In genomic region chr7:92447239-92448184, GRCh38 we compare ENCODE assay signal across 8 cellular contexts. TPM values are rescaled to one million over a fixed set of nuclear protein-coding genes. Genes with fewer than 3 reads are reported as not detected.
DNase-seq lines count a peak whose midpoint lies in the region; ATAC-seq, FAIRE-seq and TF ChIP-seq lines count a peak whose summit lies in the region.

A gene with protein sequence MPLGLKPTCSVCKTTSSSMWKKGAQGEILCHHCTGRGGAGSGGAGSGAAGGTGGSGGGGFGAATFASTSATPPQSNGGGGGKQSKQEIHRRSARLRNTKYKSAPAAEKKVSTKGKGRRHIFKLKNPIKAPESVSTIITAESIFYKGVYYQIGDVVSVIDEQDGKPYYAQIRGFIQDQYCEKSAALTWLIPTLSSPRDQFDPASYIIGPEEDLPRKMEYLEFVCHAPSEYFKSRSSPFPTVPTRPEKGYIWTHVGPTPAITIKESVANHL (plus strand): TSS chr7:92447482. CDS start chr7:92447730, 248 bp downstream.

- POLR2A ChIA-PET in OCI-LY7 (lab: Charles Lee) = interaction anchor here (0.7 to 5.0 kb wide), 14 partner anchors 7 to 619 kb away, joined by 3 to 26 read pairs (median 3); partner anchors contain the start of genes AKAP9, CYP51A1 and MTERF1
- POLR2A ChIA-PET in endothelial cell of umbilical vein (lab: Charles Lee) = no interaction called here

- H3K4me2 ChIP-seq in OCI-LY7 (ENCODE audit: low read length) (peak within 1 kb of the TSS; percentile 84), endothelial cell of umbilical vein (ENCODE audit: insufficient read depth, low read length) (peak within 1 kb of the TSS; percentile 99)

- DNase-seq in DMS153 (lab: John Stamatoyannopoulos, UW) (peak; percentile 88), HuH-7 (ENCODE audit: low spot score) (peak; percentile 86), OCI-LY7 (ENCODE audit: low spot score) (peak; percentile 92), activated T-cell treated with anti-CD3 and anti-CD28 coated beads for 1 hour (ENCODE audit: low read depth) (peak; percentile 67), endothelial cell of umbilical vein (ENCODE audit: low read depth, low spot score) (peak; percentile 89), middle frontal gyrus (ENCODE audit: extremely low spot score, low spot score) (peak; percentile 93)
- DNase-seq in stimulated activated CD8-positive, alpha-beta memory T cell treated with anti-CD3 and anti-CD28 coated beads, Interleukin-2, amount 100 ng/mL, for 48 hours (ENCODE audit: low read depth in 2 of 2) = peak; percentile 69 to 71

- CTCF ChIA-PET in OCI-LY7 (lab: Charles Lee; ENCODE audit: unreplicated experiment) = interaction anchor here (1.1 to 1.9 kb wide), 3 partner anchors 23 to 81 kb away, joined by 3 to 8 read pairs (median 6); partner anchors contain the start of gene RBM48
- CTCF ChIA-PET in endothelial cell of umbilical vein (lab: Charles Lee) = interaction anchor here (0.6 to 3.9 kb wide), 40 partner anchors 10 to 1992 kb away, joined by 3 to 94 read pairs (median 4); partner anchors contain the start of genes ANKIB1, CYP51A1, KRIT1 and LRRD1

- H3K79me2 ChIP-seq in OCI-LY7 (ENCODE audit: insufficient read depth, low read depth, low read length) (no peaks in the 10 kb centered on the region), endothelial cell of umbilical vein (ENCODE audit: control insufficient read depth, insufficient read depth, low read length) (peaks cover 12% of the 10 kb centered on the region)

- H4K20me1 ChIP-seq in OCI-LY7 (ENCODE audit: insufficient read depth, low read length) = no peaks in the 10 kb centered on the region
- H4K20me1 ChIP-seq in endothelial cell of umbilical vein (replicated peaks; ENCODE audit: control insufficient read depth, extremely low read depth, insufficient read depth, low read length) = no peaks in the 10 kb centered on the region

- H3K36me3 ChIP-seq in OCI-LY7 (ENCODE audit: insufficient read depth, low read length) (peaks cover 23% of the 10 kb centered on the region), endothelial cell of umbilical vein (ENCODE audit: control insufficient read depth in 2 of 2, extremely low read depth in 1 of 2, insufficient read depth in 2 of 2, low read length in 2 of 2) (peaks cover 0 to 9% of the 10 kb centered on the region in 2 experiments)

- intact Hi-C loops in OCI-LY7 (cut with micrococcal nuclease; ENCODE audit: unreplicated experiment) (loop anchor here (1.0 to 5.0 kb wide), 5 partner anchors 23 to 617 kb away; partner anchors contain the start of genes ANKIB1, CYP51A1, KRIT1 and MTERF1), endothelial cell of umbilical vein (cut with micrococcal nuclease) (loop anchor here (1.0 to 10.0 kb wide), 10 partner anchors 14 to 813 kb away; partner anchors contain the start of genes AKAP9, ANKIB1, CYP51A1 and KRIT1)

- H3K9ac ChIP-seq in endothelial cell of umbilical vein (replicated peaks; ENCODE audit: extremely low read depth, insufficient read depth, low read length) = peak within 1 kb of the TSS; percentile 96

- H3K27ac ChIP-seq in OCI-LY7 (ENCODE audit: low read depth, low read length, poor library complexity, severe bottlenecking) (peak within 1 kb of the TSS; percentile 68), endothelial cell of umbilical vein (ENCODE audit: insufficient read depth, low read depth, low read length) (peak within 1 kb of the TSS; percentile 85)

- BruUV-seq in OCI-LY7 (replicated peaks; lab: Mats Ljungman, UMichigan) (no TSS peak), endothelial cell of umbilical vein (replicated peaks; lab: Mats Ljungman, UMichigan) (no TSS peak)

- peak; percentile 88 for ATAC-seq in GM21515 (IDR thresholded peaks at IDR 0.05; ENCODE audit: unreplicated experiment)

- TF ChIP-seq POLR2A in endothelial cell of umbilical vein (IDR thresholded peaks at IDR 0.05; ENCODE audit: low read depth, low read length) = peak; percentile 89

- H2AFZ ChIP-seq in OCI-LY7 (ENCODE audit: low read length) = peak within 1 kb of the TSS; percentile 95
- H2AFZ ChIP-seq in endothelial cell of umbilical vein (ENCODE audit: low read depth, low read length) = peak within 1 kb of the TSS; percentile 95

- no peaks in the 10 kb centered on the region for H3K9me2 ChIP-seq in OCI-LY7 (ENCODE audit: insufficient read depth, low read length)

- dilution Hi-C loops in endothelial cell of umbilical vein (cut with MboI; ENCODE audit: extremely low pct_ligation_motif_present, low sequenced_read_pairs) = no loop called here

- peak; percentile 86 for TF ChIP-seq CTCF in OCI-LY7 (conservative IDR thresholded peaks at IDR 0.05; ENCODE audit: low read length)
- peak; percentile 84 to 90 for TF ChIP-seq CTCF in endothelial cell of umbilical vein (IDR thresholded peaks at IDR 0.05; ENCODE audit: extremely low read depth in 1 of 2, insufficient read depth in 1 of 2, low read depth in 1 of 2, low read length in 2 of 2)

- peak within 1 kb of the TSS; percentile 90 for H3K4me3 ChIP-seq in OCI-LY7 (ENCODE audit: low read depth, low read length, poor library complexity, severe bottlenecking)
- peak within 1 kb of the TSS; percentile 92 to 98 (median 95) for H3K4me3 ChIP-seq in endothelial cell of umbilical vein (replicated peaks in 1 of 3; ENCODE audit: insufficient read depth in 1 of 3, low read depth in 1 of 3, low read length in 3 of 3)

- no peaks in the 10 kb centered on the region for H3K27me3 ChIP-seq in endothelial cell of umbilical vein (ENCODE audit: control insufficient read depth in 2 of 2, insufficient read depth in 2 of 2, low read length in 2 of 2)

- FAIRE-seq in endothelial cell of umbilical vein (lab: Jason Lieb, UNC) = peak; percentile 91

- H3K4me1 ChIP-seq in OCI-LY7 (ENCODE audit: insufficient read depth, low read length, poor library complexity, severe bottlenecking) = peaks cover 5% of the 10 kb centered on the region
- peaks cover 10% of the 10 kb centered on the region for H3K4me1 ChIP-seq in endothelial cell of umbilical vein (ENCODE audit: control insufficient read depth, extremely low read depth, insufficient read depth, low read length)

- H3K9me3 ChIP-seq in OCI-LY7 (ENCODE audit: low read length) (no peaks in the 10 kb centered on the region), endothelial cell of umbilical vein (replicated peaks; ENCODE audit: control insufficient read depth, insufficient read depth, low read length) (no peaks in the 10 kb centered on the region)

- H3K9me1 ChIP-seq in endothelial cell of umbilical vein (replicated peaks; ENCODE audit: control insufficient read depth, extremely low read depth, insufficient read depth, low read length) = no peaks in the 10 kb centered on the region

TF ChIP-seq in endothelial cell of umbilical vein, 7 proteins besides CTCF, POLR2A, EP300 and RAD21:
- TF ChIP-seq, protein P1, sequence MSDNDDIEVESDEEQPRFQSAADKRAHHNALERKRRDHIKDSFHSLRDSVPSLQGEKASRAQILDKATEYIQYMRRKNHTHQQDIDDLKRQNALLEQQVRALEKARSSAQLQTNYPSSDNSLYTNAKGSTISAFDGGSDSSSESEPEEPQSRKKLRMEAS (IDR thresholded peaks at IDR 0.05; ENCODE audit: insufficient read depth, insufficient read length) = peak; percentile 54
- no peak for TF ChIP-seq GATA2 (IDR thresholded peaks at IDR 0.05; ENCODE audit: insufficient read depth, insufficient read length, low read depth, low read length)
- no peak for TF ChIP-seq JUN (IDR thresholded peaks at IDR 0.05; ENCODE audit: borderline replicate concordance, insufficient read depth, insufficient read length, low read depth)
- peak; percentile 83 for TF ChIP-seq POLR2AphosphoS5 (IDR thresholded peaks at IDR 0.05; ENCODE audit: insufficient read depth, low read depth, low read length)

RNA-seq across cellular contexts. Expression of the gene that starts here (rescaled TPM):
- total RNA-seq in OCI-LY7 (2014; rRNA removed; shearing (Covaris generic)) = 15.5 and 19.6 TPM in 2 replicates
- total RNA-seq in OCI-LY7 (2022) (37.9 and 47.3 TPM in 2 replicates), endothelial cell of umbilical vein (26.2 and 28.9 TPM in 2 replicates)
- polyA plus RNA-seq in endothelial cell of umbilical vein = 11.0 and 13.7 TPM in 2 replicates
- 12.6 and 15.1 TPM in 2 replicates for polyA plus RNA-seq in endothelial cell of umbilical vein (2011; cell fraction: cytosol; rRNA removed)
- 25.0 and 30.4 TPM in 2 replicates for polyA plus RNA-seq in endothelial cell of umbilical vein (2011; cell fraction: nucleus; rRNA removed)
- polyA plus RNA-seq in endothelial cell of umbilical vein (2012) = 11.1 and 12.7 TPM in 2 replicates
- 18.3 and 18.5 TPM in 2 replicates for polyA minus RNA-seq in endothelial cell of umbilical vein
- polyA minus RNA-seq in endothelial cell of umbilical vein (2011; cell fraction: cytosol; rRNA and poly(A)+ RNA removed) = 13.8 TPM
- 20.8 and 34.1 TPM in 2 replicates for polyA minus RNA-seq in endothelial cell of umbilical vein (2011; cell fraction: nucleus; rRNA and poly(A)+ RNA removed)

Comparison
In these comparisons a context has a peak if more than half of its experiments do, and no peak if none do; other contexts are left out.
1. Peak in every context shown above with its lines: DNase-seq, ATAC-seq, H3K4me3 ChIP-seq and H3K27ac ChIP-seq.